Comparison of ENCODE assay signal across 8 cellular contexts in the genomic region with DNA sequence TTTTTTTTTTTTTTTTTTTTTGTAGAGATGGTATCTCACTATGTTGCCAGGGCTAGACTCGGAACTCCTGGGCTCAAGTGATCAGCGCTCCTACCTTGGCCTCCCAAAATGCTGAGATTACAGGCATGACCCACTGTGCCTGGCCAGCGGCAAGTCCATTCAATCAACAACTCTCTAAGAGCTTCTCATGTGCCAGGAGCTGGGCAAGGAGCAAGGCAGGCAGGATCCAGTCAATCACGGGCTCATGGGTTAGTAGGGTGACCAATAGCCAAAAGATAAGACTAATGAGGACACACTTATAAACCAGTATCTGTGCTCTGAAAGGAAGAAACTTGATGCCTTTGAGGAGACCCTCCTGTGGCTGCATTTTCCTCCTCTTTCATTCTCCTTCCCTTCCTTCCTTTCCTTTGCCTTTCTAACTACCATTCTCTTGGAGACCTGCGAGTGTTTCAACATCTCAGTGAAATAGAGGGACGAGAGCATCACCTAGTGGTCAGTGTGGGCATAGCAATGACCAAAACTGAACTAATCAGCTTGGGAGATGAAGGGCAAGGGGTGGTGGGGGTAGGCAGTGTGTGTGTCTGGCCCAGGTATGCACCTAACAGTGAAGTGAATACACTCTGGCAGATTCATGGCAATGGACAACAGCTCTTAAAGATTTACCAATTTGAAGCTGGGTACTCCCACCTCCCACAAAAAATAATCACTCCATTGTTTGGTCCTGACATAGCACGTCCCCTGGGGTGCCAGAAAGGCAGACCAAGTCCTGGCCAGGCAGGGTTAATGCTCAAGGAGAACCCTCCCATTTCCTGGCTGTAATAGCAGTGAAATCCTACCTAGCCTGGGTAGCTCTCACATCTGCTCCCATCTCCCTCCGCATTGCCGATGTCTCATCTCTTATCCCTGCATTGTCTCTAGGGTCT. TPM values are rescaled to one million over a fixed set of nuclear protein-coding genes. Genes with fewer than 3 reads are reported as not detected.
DNase-seq lines count a peak whose midpoint lies in the region; ATAC-seq and TF ChIP-seq lines count a peak whose summit lies in the region.

No MANE protein-coding gene starts in this region.

- no peak overlapping the region for H3K4me3 ChIP-seq in DND-41 (ENCODE audit: low read depth in 1 of 2, low read length in 2 of 2)
- H3K4me3 ChIP-seq in SJSA1, result no peak overlapping the region

- no peak overlapping the region for H2AFZ ChIP-seq in DND-41 (ENCODE audit: low read depth, low read length)

- no peaks in the 10 kb centered on the region for H4K20me1 ChIP-seq in DND-41 (ENCODE audit: insufficient read depth, low read length)

- H3K9ac ChIP-seq in DND-41 (ENCODE audit: low read depth, low read length), result no peak overlapping the region

- TF ChIP-seq CTCF in DND-41 (IDR thresholded peaks at IDR 0.05; ENCODE audit: borderline replicate concordance, extremely low read depth, low read length, poor library complexity, severe bottlenecking), result peak; percentile 99
- peak; percentile 99 for TF ChIP-seq CTCF in LNCAP (IDR thresholded peaks at IDR 0.05)

- ATAC-seq in DND-41 (ENCODE audit: insufficient read depth, low read depth) (peak; percentile 92), HG03139 (IDR thresholded peaks at IDR 0.05; ENCODE audit: unreplicated experiment) (no peak)

- no peak overlapping the region for H3K4me2 ChIP-seq in DND-41 (ENCODE audit: insufficient read depth, low read length)

- no peaks in the 10 kb centered on the region for H3K79me2 ChIP-seq in DND-41 (ENCODE audit: insufficient read depth, low read length)

- no peaks in the 10 kb centered on the region for H3K9me3 ChIP-seq in DND-41 (ENCODE audit: insufficient read depth, low read length, severe bottlenecking)
- H3K9me3 ChIP-seq in SJSA1 (replicated peaks), result no peaks in the 10 kb centered on the region

- H3K27ac ChIP-seq in DND-41 (ENCODE audit: low read length) (no peak overlapping the region), SJSA1 (no peak overlapping the region)

- H3K27me3 ChIP-seq in DND-41 (ENCODE audit: insufficient read depth, low read length, poor library complexity) (no peaks in the 10 kb centered on the region), SJSA1 (replicated peaks) (no peaks in the 10 kb centered on the region)

- H3K4me1 ChIP-seq in DND-41 (ENCODE audit: insufficient read depth, low read length) (no peaks in the 10 kb centered on the region), SJSA1 (replicated peaks) (peaks cover 17% of the 10 kb centered on the region)

- H3K36me3 ChIP-seq in DND-41 (ENCODE audit: insufficient read depth, low read length) (no peaks in the 10 kb centered on the region), SJSA1 (no peaks in the 10 kb centered on the region; the same call in 1 of the 2 replicates)

- peak; percentile 77 for DNase-seq in DND-41
- DNase-seq in SJSA1 (ENCODE audit: low read depth in 1 of 2, low spot score in 2 of 2), result peak; percentile 72 to 75
- peak; percentile 91 for DNase-seq in activated effector memory CD4-positive, alpha-beta T cell treated with anti-CD3 and anti-CD28 coated beads, Interleukin-2, amount 50 U/mL, for 16 hours
- peak; percentile 77 for DNase-seq in globus pallidus (ENCODE audit: low spot score)
- DNase-seq in pons (ENCODE audit: low spot score), result peak; percentile 89
- DNase-seq in ureter (ENCODE audit: low spot score), result peak; percentile 86

RNA-seq across cellular contexts. Expression of a gene that starts 6.2 kb away (rescaled TPM):
- 1.4 and 1.9 TPM in 2 replicates for total RNA-seq in SJSA1 (2014; rRNA removed; shearing (Covaris generic))
- total RNA-seq in ureter, result 7.3 TPM

RNA-seq across cellular contexts. Expression of a gene that starts 12.5 kb away (rescaled TPM):
- total RNA-seq in SJSA1 (2014; rRNA removed; shearing (Covaris generic)), result 66.8 and 78.8 TPM in 2 replicates
- total RNA-seq in ureter, result 172 TPM

RNA-seq across cellular contexts. Expression of a gene that starts 43.7 kb away (rescaled TPM):
- total RNA-seq in SJSA1 (2014; rRNA removed; shearing (Covaris generic)), result 22.8 and 23.2 TPM in 2 replicates
- total RNA-seq in ureter, result 171 TPM

RNA-seq across cellular contexts. Expression of a gene that starts 45.0 kb away (rescaled TPM):
- 0.09 and 0.29 TPM in 2 replicates for total RNA-seq in SJSA1 (2014; rRNA removed; shearing (Covaris generic))
- total RNA-seq in ureter, result 21.0 TPM
